In the genomic region with DNA sequence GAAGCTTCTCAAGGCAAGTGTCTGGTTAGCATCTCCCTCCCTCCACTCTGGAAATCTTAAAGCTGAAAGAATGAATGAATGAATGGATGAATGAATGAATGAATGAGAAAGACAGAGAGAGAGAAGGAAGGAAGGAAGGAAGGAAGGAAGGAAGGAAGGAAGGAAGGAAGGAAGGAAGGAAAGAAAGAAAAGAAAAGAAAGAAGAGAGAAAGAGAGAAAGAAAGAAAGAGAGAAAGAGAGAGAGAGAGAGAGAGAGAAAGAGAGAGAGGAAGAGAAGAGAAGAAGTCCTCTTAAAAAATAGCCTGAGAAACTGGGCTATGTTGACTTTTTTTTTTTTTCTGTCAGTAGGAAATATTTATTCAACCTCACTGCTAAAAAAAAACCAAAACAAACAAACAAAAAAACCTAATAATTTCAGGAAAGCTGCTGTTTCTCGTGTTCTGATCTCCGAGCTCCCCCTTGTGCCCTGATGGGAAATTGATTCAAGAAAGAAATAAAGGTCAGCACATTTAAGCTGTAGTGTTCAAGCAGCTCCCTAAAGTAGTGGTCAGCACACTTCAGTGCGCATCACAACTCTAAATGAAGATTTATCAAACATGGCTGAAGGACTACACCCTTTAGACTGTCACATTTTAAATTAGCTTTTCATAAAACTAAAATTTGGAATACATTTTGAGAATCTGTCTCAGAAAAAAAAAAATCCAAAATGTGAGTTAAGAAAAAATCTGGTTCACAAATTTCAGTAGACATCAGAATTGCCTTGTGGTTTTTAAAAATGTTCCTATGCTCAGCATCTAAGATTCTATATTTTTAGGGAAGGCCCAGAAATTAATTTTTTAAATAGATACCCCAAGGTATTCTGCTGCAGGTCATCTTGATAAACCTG, we compare ENCODE assay signal across 8 cellular contexts.
DNase-seq lines count a peak whose midpoint lies in the region; TF ChIP-seq lines count a peak whose summit lies in the region.

No MANE protein-coding gene starts in this region.

- no peak overlapping the region for H2BK120ac ChIP-seq in H9 (ENCODE audit: low read depth, low read length, poor library complexity, severe bottlenecking)

- H3K27ac ChIP-seq in H9 (ENCODE audit: insufficient read length, low read depth, low read length) = no peak overlapping the region

- H3K9me3 ChIP-seq in H9 (ENCODE audit: control insufficient read depth, low read depth, low read length) = no peaks in the 10 kb centered on the region

- no peak overlapping the region for H3K9ac ChIP-seq in H9 (ENCODE audit: extremely low read depth, insufficient read length, low read length)

- no peak overlapping the region for H3K56ac ChIP-seq in H9 (ENCODE audit: insufficient read length, low read depth, low read length)

- H3K4me3 Mint-ChIP-seq in H9 = no peak overlapping the region

- TF ChIP-seq CTCF in H9 (conservative IDR thresholded peaks at IDR 0.05) = peak; percentile 76

- H2BK5ac ChIP-seq in H9 (ENCODE audit: insufficient read length, low read length) = no peak overlapping the region

- H3K23ac ChIP-seq in H9 (ENCODE audit: insufficient read length, low read depth, low read length) = no peak overlapping the region

- no peak overlapping the region for H3K18ac ChIP-seq in H9 (ENCODE audit: insufficient read length, low read depth, low read length)

- no peaks in the 10 kb centered on the region for H3K4me1 ChIP-seq in H9 (ENCODE audit: insufficient read depth, low read length)

- no peak overlapping the region for H3K4ac ChIP-seq in H9 (ENCODE audit: low read depth, low read length)

- peaks cover 0 to 3% (median 3%) of the 10 kb centered on the region in 3 experiments; a peak in 3 of 7 replicates for H3K36me3 Mint-ChIP-seq in H9 (ENCODE audit: insufficient read depth in 1 of 3, low read depth in 3 of 3)

- H2BK12ac ChIP-seq in H9 (ENCODE audit: insufficient read length, low read depth, low read length) = no peak overlapping the region

- no peaks in the 10 kb centered on the region for H4K20me1 ChIP-seq in H9 (ENCODE audit: control insufficient read depth, insufficient read depth, insufficient read length)

- no CpG with 5 or more reads among the region's 3 CpGs for WGBS in H9 (ENCODE audit: extremely low coverage, insufficient read length, low lambda C conversion rate)

- H3K14ac ChIP-seq in H9 (ENCODE audit: insufficient read depth, low read length) = no peak overlapping the region

- no peak overlapping the region for H2BK20ac ChIP-seq in H9 (ENCODE audit: low read depth, low read length, poor library complexity, severe bottlenecking)

- H3K4me1 Mint-ChIP-seq in H9 = peaks cover 2 to 3% of the 10 kb centered on the region in 2 experiments; a peak in 2 of 4 replicates

- H3T11ph ChIP-seq in H9 (ENCODE audit: low read length) = no peak overlapping the region

- H2AFZ ChIP-seq in H9 (ENCODE audit: low read length) = no peak overlapping the region

- H3K27me3 ChIP-seq in H9 (ENCODE audit: insufficient read depth, low read length) = no peaks in the 10 kb centered on the region

- H3K9me3 Mint-ChIP-seq in H9 = no peaks in the 10 kb centered on the region

- H2AK5ac ChIP-seq in H9 (ENCODE audit: insufficient read length, low read length) = no peak overlapping the region

- no peak overlapping the region for H4K91ac ChIP-seq in H9 (ENCODE audit: insufficient read length, low read depth, low read length)

- no peak overlapping the region for H2BK15ac ChIP-seq in H9 (ENCODE audit: low read depth, low read length)

- no peak overlapping the region for H4K8ac ChIP-seq in H9 (replicated peaks; ENCODE audit: insufficient read length, low read depth, low read length)

- no peak overlapping the region for H4K5ac ChIP-seq in H9 (ENCODE audit: insufficient read length, low read depth, low read length)

- no peaks in the 10 kb centered on the region for H3K23me2 ChIP-seq in H9 (ENCODE audit: insufficient read length, low read depth, low read length, poor library complexity, severe bottlenecking)

- H3K27ac Mint-ChIP-seq in H9 = no peak overlapping the region

- DNase-seq in NCI-H2196 (lab: John Stamatoyannopoulos, UW; ENCODE audit: unreplicated experiment) (peak; percentile 18), NCI-H2196 treated with DMSO at 0.1 percent for 48 hours (lab: John Stamatoyannopoulos, UW; ENCODE audit: unreplicated experiment) (no peak), H9 (no peak), NCI-H774 (lab: John Stamatoyannopoulos, UW) (peak; percentile 48), erythroblast (lab: John Stamatoyannopoulos, UW) (peak; percentile 12 to 37), retina (peak; percentile 29), NCI-H128 (lab: John Stamatoyannopoulos, UW; ENCODE audit: unreplicated experiment) (no peak)
- no peak for DNase-seq in stimulated activated CD8-positive, alpha-beta memory T cell treated with anti-CD3 and anti-CD28 coated beads, Interleukin-4, amount 100 ng/mL, for 48 hours

- H3K79me2 ChIP-seq in H9 (ENCODE audit: insufficient read depth, low read length) = no peaks in the 10 kb centered on the region

- no peaks in the 10 kb centered on the region for H3K79me1 ChIP-seq in H9 (ENCODE audit: insufficient read depth, low read depth, low read length, poor library complexity, severe bottlenecking)

- H3K4me2 ChIP-seq in H9 (ENCODE audit: insufficient read depth, insufficient read length, low read length) = no peak overlapping the region

- no peaks in the 10 kb centered on the region for H3K27me3 Mint-ChIP-seq in H9 (ENCODE audit: low read depth)

- no peak for TF ChIP-seq POLR2A in erythroblast (IDR thresholded peaks at IDR 0.05; ENCODE audit: low read length)

Comparison
In these comparisons a context has a peak if more than half of its experiments do, and no peak if none do; other contexts are left out.
1. DNase-seq: peak in NCI-H2196 (single experiment), NCI-H774 (single experiment), erythroblast (2 of 2) and retina (single experiment); none in NCI-H2196 treated with DMSO at 0.1 percent for 48 hours (single experiment), H9 (single experiment), stimulated activated CD8-positive, alpha-beta memory T cell treated with anti-CD3 and anti-CD28 coated beads, Interleukin-4, amount 100 ng/mL, for 48 hours (single experiment) and NCI-H128 (single experiment).